ENCODE assay signal across 8 cellular contexts in genomic region chr2:162221064-162221463, GRCh38. TPM values are rescaled to one million over a fixed set of nuclear protein-coding genes. Genes with fewer than 3 reads are reported as not detected.
A peak's percentile ranks its signal among the peaks of the same experiment; 100 is the strongest.
DNase-seq lines count a peak whose midpoint lies in the region; ATAC-seq and TF ChIP-seq lines count a peak whose summit lies in the region.

No MANE protein-coding gene starts in this region.

- BruUV-seq in A673 (replicated peaks; lab: Mats Ljungman, UMichigan): no TSS peak

- no peak overlapping the region for H3K4me3 ChIP-seq in A673 (ENCODE audit: low read depth, low read length, poor library complexity, severe bottlenecking)
- H3K4me3 ChIP-seq in esophagus muscularis mucosa: no peak overlapping the region
- H3K4me3 ChIP-seq in stomach: no peak overlapping the region

- H3K4me1 ChIP-seq in A673 (ENCODE audit: insufficient read depth, low read length, poor library complexity, severe bottlenecking) (no peaks in the 10 kb centered on the region), esophagus muscularis mucosa (peaks cover 7 to 37% (median 25%) of the 10 kb centered on the region in 4 donors), stomach (peaks cover 0 to 5% (median 0%) of the 10 kb centered on the region in 4 donors)

- H3K27ac ChIP-seq in A673 (ENCODE audit: low read depth, low read length, poor library complexity, severe bottlenecking) (no peak overlapping the region), esophagus muscularis mucosa (replicated peaks in 1 of 4) (no peak overlapping the region), stomach (no peak overlapping the region)

- H3K9me3 Mint-ChIP-seq in natural killer cell: no peaks in the 10 kb centered on the region

- no peak overlapping the region for H3K4me3 Mint-ChIP-seq in natural killer cell

- no peaks in the 10 kb centered on the region for H3K4me1 Mint-ChIP-seq in natural killer cell

- POLR2A ChIA-PET in A673 (lab: Charles Lee; ENCODE audit: low non-redundant PET): no interaction called here

- H3K9me3 ChIP-seq in A673 (ENCODE audit: low read depth, low read length, poor library complexity, severe bottlenecking) (no peaks in the 10 kb centered on the region), esophagus muscularis mucosa (no peaks in the 10 kb centered on the region), stomach (no peaks in the 10 kb centered on the region)

- TF ChIP-seq CTCF in A673 (conservative IDR thresholded peaks at IDR 0.05; ENCODE audit: low read depth, low read length) (peak; percentile 89), esophagus muscularis mucosa (IDR thresholded peaks at IDR 0.05) (peak; percentile 55 to 76 (median 61)), natural killer cell (IDR thresholded peaks at IDR 0.05) (peak; percentile 89), stomach (IDR thresholded peaks at IDR 0.05) (peak in 5 of 7 experiments; percentile 83 to 91 (median 88))

- TF ChIP-seq EP300 in esophagus muscularis mucosa (IDR thresholded peaks at IDR 0.05) (no peak), stomach (IDR thresholded peaks at IDR 0.05) (no peak)

- CTCF ChIA-PET in A673 (lab: Charles Lee): interaction anchor here (0.8 to 3.4 kb wide), 4 partner anchors 67 to 80 kb away, joined by 3 to 39 read pairs (median 7); no protein-coding TSS in a partner anchor

- peaks cover 9 to 50% of the 10 kb centered on the region in 2 donors for H3K27me3 Mint-ChIP-seq in natural killer cell (ENCODE audit: low read depth in 2 of 2)

- no peaks in the 10 kb centered on the region for H3K36me3 Mint-ChIP-seq in natural killer cell

- peak; percentile 92 for ATAC-seq in GM18508 (IDR thresholded peaks at IDR 0.05; ENCODE audit: insufficient read depth, unreplicated experiment)
- ATAC-seq in HG02970 (IDR thresholded peaks at IDR 0.05; ENCODE audit: low FRiP score, unreplicated experiment): peak; percentile 92
- ATAC-seq in natural killer cell: peak; percentile 77 to 87 (median 84)

- intact Hi-C loops in A673 (cut with micrococcal nuclease; ENCODE audit: unreplicated experiment): loop anchor here (1.0 kb wide), 1 partner anchor 77 kb away; no protein-coding TSS in a partner anchor
- intact Hi-C loops in esophagus muscularis mucosa (cut with DNase I): loop anchor here (5.0 kb wide), 1 partner anchor 76 kb away; no protein-coding TSS in a partner anchor
- intact Hi-C loops in natural killer cell (cut with micrococcal nuclease): loop anchor here (1.0 kb wide), 1 partner anchor 77 kb away; no protein-coding TSS in a partner anchor
- intact Hi-C loops in stomach (cut with DNase I; ENCODE audit: low total_unique reads): loop anchor here (5.0 kb wide), 1 partner anchor 76 kb away; no protein-coding TSS in a partner anchor

- WGBS in esophagus muscularis mucosa: 75% methylated on average over 5 of the region's 11 CpGs
- WGBS in stomach, 5 donors: 31 to 52% (median 42%) methylated on average over 11 of the region's 11 CpGs

- no peak for TF ChIP-seq POLR2A in esophagus muscularis mucosa (IDR thresholded peaks at IDR 0.05; ENCODE audit: low read depth)
- no peak for TF ChIP-seq POLR2A in stomach (IDR thresholded peaks at IDR 0.05)

- no peak overlapping the region for H3K27ac Mint-ChIP-seq in natural killer cell

- H3K36me3 ChIP-seq in A673 (ENCODE audit: insufficient read depth, low read length, poor library complexity, severe bottlenecking): no peaks in the 10 kb centered on the region
- H3K36me3 ChIP-seq in esophagus muscularis mucosa: no peaks in the 10 kb centered on the region
- no peaks in the 10 kb centered on the region for H3K36me3 ChIP-seq in stomach

- no peaks in the 10 kb centered on the region for H3K27me3 ChIP-seq in A673 (replicated peaks; ENCODE audit: insufficient read depth, low read depth, low read length, poor library complexity)
- H3K27me3 ChIP-seq in esophagus muscularis mucosa: no peaks in the 10 kb centered on the region
- no peaks in the 10 kb centered on the region for H3K27me3 ChIP-seq in stomach

- DNase-seq in A673 (ENCODE audit: low spot score) (peak; percentile 63), NOMO-1 (lab: John Stamatoyannopoulos, UW; ENCODE audit: unreplicated experiment in 2 of 2) (peak; percentile 53 to 57), esophagus muscularis mucosa (ENCODE audit: extremely low spot score) (no peak), natural killer cell (peak; percentile 41), stomach (peak; percentile 79)
- DNase-seq in activated CD8-positive, alpha-beta memory T cell treated with anti-CD3 and anti-CD28 coated beads, Interleukin-2, amount 50 U/mL, for 4 hours: peak; percentile 59

RNA-seq across cellular contexts. Expression of gene FAP, which starts 22.2 kb away (rescaled TPM):
- total RNA-seq in A673 (2021): 0.88 and 2.3 TPM in 2 replicates
- 10 to 100 TPM in 3 of 4 donors, 1 to 10 TPM in 1; 8.0 to 16.7 (median 13.1) TPM for total RNA-seq in esophagus muscularis mucosa
- not detected for total RNA-seq in natural killer cell
- total RNA-seq in stomach: 10 to 100 TPM in 2 of 5 donors, 1 to 10 TPM in 1, under 1 TPM in 1, not detected in 1; 0.87 to 15.1 (median 10.6) TPM
- polyA plus RNA-seq in stomach: 1 to 10 TPM in 2 of 3 donors, not detected in 1; 1.1 to 1.2 TPM
